In the genomic region with DNA sequence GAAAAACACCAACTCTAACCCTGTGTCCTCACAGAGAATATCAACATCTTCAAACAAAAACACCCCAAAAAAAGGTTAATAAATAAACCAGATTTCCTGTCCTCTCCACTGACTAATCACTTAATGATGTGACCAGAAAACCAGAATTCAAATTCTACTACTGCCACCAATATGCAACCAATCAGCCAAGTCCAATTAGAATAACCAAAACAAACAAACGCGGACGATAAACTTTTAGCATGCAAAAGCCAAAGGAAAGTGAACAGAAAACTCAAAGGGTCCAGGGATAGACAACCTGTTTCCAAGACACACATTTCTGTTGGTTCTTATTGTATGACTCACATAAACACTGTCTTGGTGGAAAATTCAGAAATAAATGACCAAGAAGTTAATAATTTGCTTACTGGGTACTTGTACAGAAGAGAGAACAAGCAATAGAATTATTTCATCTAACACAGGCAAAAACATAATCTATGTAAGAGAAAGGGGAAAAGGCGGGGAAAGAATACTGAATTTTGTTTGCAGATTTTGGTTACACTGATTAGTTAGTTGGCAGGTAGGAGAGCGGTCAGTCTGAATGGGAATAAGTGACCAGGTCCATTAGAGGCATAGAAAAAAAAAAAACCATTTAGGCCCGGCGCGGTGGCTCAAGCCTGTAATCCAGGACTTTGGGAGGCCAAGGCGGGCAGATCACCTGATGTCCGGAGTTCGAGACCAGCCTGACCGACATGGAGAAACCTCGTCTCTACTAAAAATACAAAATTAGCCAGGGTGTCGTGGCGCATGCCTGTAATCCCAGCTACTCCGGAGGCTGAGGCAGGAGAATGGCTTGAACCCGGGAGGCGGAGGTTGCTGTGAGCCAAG, we compare ENCODE assay signal across 9 cellular contexts. TPM values are rescaled to one million over a fixed set of nuclear protein-coding genes. Genes with fewer than 3 reads are reported as not detected.
A peak's percentile ranks its signal among the peaks of the same experiment; 100 is the strongest.
DNase-seq lines count a peak whose midpoint lies in the region; ATAC-seq and TF ChIP-seq lines count a peak whose summit lies in the region.
"Had no signal": no experiment of that assay in that cellular context is flagged by ENCODE, and none has a peak within 500 bp of the region (broad histone marks: within the 10 kb centered on the region; RNA-seq: fewer than 3 reads in every experiment).

No MANE protein-coding gene starts in this region.

- H3K79me2 ChIP-seq in DOHH2 (ENCODE audit: control insufficient read depth, low read length) = peaks cover 9% of the 10 kb centered on the region

- H4K20me1 ChIP-seq in DOHH2 (ENCODE audit: control insufficient read depth, insufficient read depth, low read depth, low read length) = no peaks in the 10 kb centered on the region

- 71 to 78% methylated on average over 18 of the region's 18 CpGs for WGBS in body of pancreas, 2 donors

- no peaks in the 10 kb centered on the region for H3K9me2 ChIP-seq in DOHH2 (replicated peaks; ENCODE audit: control insufficient read depth, low read length)

- peak overlapping the region; percentile 4 to 99 (median 86) for H3K27ac Mint-ChIP-seq in naive thymus-derived CD4-positive, alpha-beta T cell

- H3K4me2 ChIP-seq in DOHH2 (ENCODE audit: low read length) = no peak overlapping the region; the same call in 1 of the 2 replicates

- H3K36me3 ChIP-seq in DOHH2 (ENCODE audit: control insufficient read depth, low read length) (peaks cover 17% of the 10 kb centered on the region), body of pancreas (replicated peaks in 1 of 2; ENCODE audit: insufficient read depth in 1 of 2, low read depth in 2 of 2) (no peaks in the 10 kb centered on the region)
- peaks cover 0 to 13% (median 0%) of the 10 kb centered on the region in 3 experiments for H3K36me3 ChIP-seq in naive thymus-derived CD4-positive, alpha-beta T cell (ENCODE audit: control insufficient read depth in 2 of 3, insufficient read depth in 3 of 3, low read length in 3 of 3)
- H3K36me3 ChIP-seq: suprapubic skin had no signal

- peaks cover 52% of the 10 kb centered on the region for H3K4me1 ChIP-seq in DOHH2 (ENCODE audit: control insufficient read depth, low read length)
- peaks cover 6% of the 10 kb centered on the region for H3K4me1 ChIP-seq in body of pancreas
- H3K4me1 ChIP-seq in naive thymus-derived CD4-positive, alpha-beta T cell (ENCODE audit: control insufficient read depth in 2 of 2, insufficient read depth in 2 of 2, low read length in 2 of 2) = peaks cover 8 to 10% of the 10 kb centered on the region in 2 donors

- H3K27me3 ChIP-seq in DOHH2 (ENCODE audit: control insufficient read depth, low read length) (no peaks in the 10 kb centered on the region), body of pancreas (no peaks in the 10 kb centered on the region)
- H3K27me3 ChIP-seq in naive thymus-derived CD4-positive, alpha-beta T cell (ENCODE audit: control insufficient read depth in 2 of 2, insufficient read depth in 2 of 2, low read length in 2 of 2) = no peaks in the 10 kb centered on the region
- H3K27me3 ChIP-seq: suprapubic skin had no signal

- TF ChIP-seq CTCF in DOHH2 (IDR thresholded peaks at IDR 0.05; ENCODE audit: low read depth, low read length, poor library complexity, severe bottlenecking) (no peak), body of pancreas (IDR thresholded peaks at IDR 0.05) (no peak)

- peaks cover 6 to 39% (median 15%) of the 10 kb centered on the region in 7 donors for H3K4me1 Mint-ChIP-seq in naive thymus-derived CD4-positive, alpha-beta T cell

- H3K9me3 Mint-ChIP-seq in naive thymus-derived CD4-positive, alpha-beta T cell = peaks cover 0 to 30% (median 0%) of the 10 kb centered on the region in 11 donors

- H3K36me3 Mint-ChIP-seq in naive thymus-derived CD4-positive, alpha-beta T cell = peaks cover 1 to 26% (median 8%) of the 10 kb centered on the region in 5 donors

- intact Hi-C loops in body of pancreas (cut with DNase I) = no loop called here
- intact Hi-C loops in naive thymus-derived CD4-positive, alpha-beta T cell (cut with micrococcal nuclease) = loop anchor here (2.0 to 5.0 kb wide), 6 partner anchors 1357 to 1751 kb away; a partner anchor contains a TSS

- ATAC-seq in body of pancreas (no peak), esophagus mucosa (no peak), GM21447 (IDR thresholded peaks at IDR 0.05; ENCODE audit: unreplicated experiment) (no peak)
- no peak for ATAC-seq in naive thymus-derived CD4-positive, alpha-beta T cell

- peak; percentile 82 for DNase-seq in LoVo (ENCODE audit: low spot score)
- DNase-seq in body of pancreas = peak in 1 of 4 donors; percentile 18
- no peak for DNase-seq in naive thymus-derived CD4-positive, alpha-beta T cell
- no peak for DNase-seq in GM19238 (ENCODE audit: insufficient read length, low spot score)
- no peak for DNase-seq in anterior cingulate cortex (lab: John Stamatoyannopoulos, UW)

- POLR2A ChIA-PET in naive thymus-derived CD4-positive, alpha-beta T cell (lab: Charles Lee) = interaction anchor here (1.0 to 3.2 kb wide), 5 partner anchors 16 to 113 kb away, joined by 3 to 55 read pairs (median 3); a partner anchor contains a TSS

- peaks cover 38% of the 10 kb centered on the region for H3F3A ChIP-seq in DOHH2 (ENCODE audit: control insufficient read depth, insufficient read depth)

- CTCF ChIA-PET in naive thymus-derived CD4-positive, alpha-beta T cell (lab: Charles Lee) = no interaction called here

- peaks cover 0 to 21% (median 0%) of the 10 kb centered on the region in 5 donors for H3K27me3 Mint-ChIP-seq in naive thymus-derived CD4-positive, alpha-beta T cell

- H3K9me3 ChIP-seq in DOHH2 (ENCODE audit: control insufficient read depth, insufficient read depth, low read length) (no peaks in the 10 kb centered on the region), body of pancreas (no peaks in the 10 kb centered on the region)
- H3K9me3 ChIP-seq in naive thymus-derived CD4-positive, alpha-beta T cell (ENCODE audit: control insufficient read depth in 2 of 3, low read length in 3 of 3) = no peaks in the 10 kb centered on the region
- H3K9me3 ChIP-seq: suprapubic skin had no signal

- no peak overlapping the region for H3K4me3 ChIP-seq in DOHH2 (ENCODE audit: low read length)
- no peak overlapping the region for H3K4me3 ChIP-seq in body of pancreas
- H3K4me3 ChIP-seq in naive thymus-derived CD4-positive, alpha-beta T cell (ENCODE audit: low read length) = no peak overlapping the region

- TF ChIP-seq POLR2A in body of pancreas (IDR thresholded peaks at IDR 0.05) = no peak

- H3K27ac ChIP-seq in DOHH2 (ENCODE audit: low read depth, low read length) (peak overlapping the region; percentile 99), body of pancreas (peak overlapping the region in 3 of 4 donors; percentile 44 to 98 (median 95))
- H3K27ac ChIP-seq in naive thymus-derived CD4-positive, alpha-beta T cell (ENCODE audit: low read depth, low read length) = peak overlapping the region; percentile 86

- peak overlapping the region in 7 of 10 donors; percentile 9 to 61 (median 36) for H3K4me3 Mint-ChIP-seq in naive thymus-derived CD4-positive, alpha-beta T cell

RNA-seq across cellular contexts. Expression of a gene that starts 34.1 kb away (rescaled TPM):
- total RNA-seq in body of pancreas = 1 to 10 TPM; 2.0 to 5.4 TPM
- 1 to 10 TPM; 1.5 to 4.6 (median 2.5) TPM for total RNA-seq in naive thymus-derived CD4-positive, alpha-beta T cell
- under 1 TPM; 0.65 to 0.85 TPM for polyA plus RNA-seq in naive thymus-derived CD4-positive, alpha-beta T cell
- 4.7 TPM for total RNA-seq in esophagus mucosa
